9 cellular contexts compared by ENCODE assay signal in the genomic region with DNA sequence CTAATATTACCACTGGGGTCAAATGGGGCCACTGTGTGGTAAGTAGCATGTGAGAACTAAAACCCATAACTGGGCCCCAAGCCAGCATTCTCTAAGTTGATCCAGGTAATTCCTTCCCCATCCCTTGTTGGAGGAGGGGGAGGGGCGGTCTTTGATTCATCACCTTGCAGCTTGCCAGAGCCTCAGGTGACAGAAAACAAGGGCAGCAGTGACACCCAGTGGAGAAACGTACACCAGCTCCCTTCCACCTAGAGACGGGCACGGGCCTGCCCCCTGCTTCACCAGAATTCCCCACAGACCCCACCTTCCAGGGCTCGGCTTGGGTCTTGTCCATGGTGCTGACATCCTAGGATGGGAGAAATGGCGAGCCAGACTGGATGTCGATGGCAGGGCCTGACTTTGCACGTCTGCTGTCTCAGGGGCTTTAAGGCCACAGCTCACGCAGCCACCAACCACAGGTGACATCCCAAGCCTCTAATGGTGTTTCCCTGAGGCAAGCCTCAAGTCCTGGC.
DNase-seq lines count a peak whose midpoint lies in the region; ATAC-seq, FAIRE-seq and TF ChIP-seq lines count a peak whose summit lies in the region.
"Had no signal": no experiment of that assay in that cellular context is flagged by ENCODE, and none has a peak within 500 bp of the region (broad histone marks: within the 10 kb centered on the region; RNA-seq: fewer than 3 reads in every experiment).

No MANE protein-coding gene starts in this region.

- peaks cover 5 to 6% of the 10 kb centered on the region in 2 experiments for H3K4me1 Mint-ChIP-seq in H9
- H3K4me1 Mint-ChIP-seq in naive B cell = no peaks in the 10 kb centered on the region
- H3K4me1 Mint-ChIP-seq in CD14-positive monocyte = no peaks in the 10 kb centered on the region

- H4K20me1 ChIP-seq in H9 (ENCODE audit: control insufficient read depth, insufficient read depth, insufficient read length) = no peaks in the 10 kb centered on the region
- H4K20me1 ChIP-seq in H1 (replicated peaks in 1 of 2; ENCODE audit: control insufficient read depth in 1 of 2, insufficient read depth in 2 of 2, low read length in 2 of 2) = no peaks in the 10 kb centered on the region

- TF ChIP-seq POLR2A in H1 (IDR thresholded peaks at IDR 0.05; ENCODE audit: control extremely low read depth in 1 of 2, low read depth in 2 of 2, low read length in 2 of 2) = no peak

- H3K23me2 ChIP-seq in H9 (ENCODE audit: insufficient read length, low read depth, low read length, poor library complexity, severe bottlenecking) (no peaks in the 10 kb centered on the region), H1 (ENCODE audit: low read depth, low read length) (no peaks in the 10 kb centered on the region)

- no peak overlapping the region for H2BK20ac ChIP-seq in H9 (ENCODE audit: low read depth, low read length, poor library complexity, severe bottlenecking)
- H2BK20ac ChIP-seq in H1 (ENCODE audit: low read length) = no peak overlapping the region

- POLR2A ChIA-PET in H1 (lab: Charles Lee; ENCODE audit: partially characterized antibody) = interaction anchor here (0.8 to 1.5 kb wide), 4 partner anchors 55 to 88 kb away, joined by 3 to 9 read pairs (median 4); no protein-coding TSS in a partner anchor

- WGBS in H9 (ENCODE audit: extremely low coverage, insufficient read length, low lambda C conversion rate) = no CpG with 5 or more reads among the region's 9 CpGs
- 8% methylated on average over 9 of the region's 9 CpGs; no CpG with 5 or more reads in 1 of the 2 experiments for WGBS in H1 (ENCODE audit: extremely low coverage in 1 of 2, insufficient coverage in 1 of 2, insufficient read length in 1 of 2, insufficient replicate concordance in 2 of 2, low coverage in 1 of 2, low lambda C conversion rate in 2 of 2, missing lambda C conversion rate in 1 of 2), 2 experiments

- no peak overlapping the region for H3T11ph ChIP-seq in H9 (ENCODE audit: low read length)

- H3K36me3 ChIP-seq in H1 (ENCODE audit: control insufficient read depth in 2 of 4, insufficient read depth in 4 of 4, low read length in 3 of 4) = no peaks in the 10 kb centered on the region
- H3K36me3 ChIP-seq: ovary had no signal

- no peak overlapping the region for H3K18ac ChIP-seq in H9 (ENCODE audit: insufficient read length, low read depth, low read length)
- H3K18ac ChIP-seq in H1 (ENCODE audit: extremely low read depth, low read length) = no peak overlapping the region

- FAIRE-seq in H1 (lab: Jason Lieb, UNC) = peak; percentile 90

- H2BK12ac ChIP-seq in H9 (ENCODE audit: insufficient read length, low read depth, low read length) (no peak overlapping the region), H1 (ENCODE audit: low read depth, low read length) (no peak overlapping the region)

- H3K79me1 ChIP-seq in H9 (ENCODE audit: insufficient read depth, low read depth, low read length, poor library complexity, severe bottlenecking) = no peaks in the 10 kb centered on the region
- no peaks in the 10 kb centered on the region for H3K79me1 ChIP-seq in H1 (ENCODE audit: low read depth, low read length)

- H2BK5ac ChIP-seq in H9 (ENCODE audit: insufficient read length, low read length) (no peak overlapping the region), H1 (ENCODE audit: low read depth, low read length) (no peak overlapping the region)

- no peak overlapping the region for H3K27ac ChIP-seq in H9 (ENCODE audit: insufficient read length, low read depth, low read length)
- no peak overlapping the region for H3K27ac ChIP-seq in H1 (ENCODE audit: low read depth, low read length)
- H3K27ac ChIP-seq: ovary had no signal

- H4K91ac ChIP-seq in H9 (ENCODE audit: insufficient read length, low read depth, low read length) = no peak overlapping the region
- H4K91ac ChIP-seq in H1 (replicated peaks; ENCODE audit: insufficient read length, low read length) = no peak overlapping the region

- H2BK120ac ChIP-seq in H9 (ENCODE audit: low read depth, low read length, poor library complexity, severe bottlenecking) (no peak overlapping the region), H1 (replicated peaks; ENCODE audit: low read depth, low read length) (no peak overlapping the region)

- peak; percentile 99 to 100 for TF ChIP-seq RAD21 in H1 (IDR thresholded peaks at IDR 0.05 in 1 of 2, conservative IDR thresholded peaks at IDR 0.05 in 1 of 2; ENCODE audit: low read depth in 2 of 2, low read length in 2 of 2)

- H2BK15ac ChIP-seq in H9 (ENCODE audit: low read depth, low read length) (no peak overlapping the region), H1 (ENCODE audit: low read length) (no peak overlapping the region)

- DNase-seq in DMS79 (lab: John Stamatoyannopoulos, UW) (peak; percentile 83), H9 (peak; percentile 98), NCI-H1436 (lab: John Stamatoyannopoulos, UW) (peak; percentile 83), T follicular helper cell (ENCODE audit: low read depth) (peak; percentile 1), H1 (ENCODE audit: low read depth in 1 of 2, low spot score in 2 of 2) (peak; percentile 93 to 95), naive B cell (peak; percentile 7), pons (ENCODE audit: low spot score) (no peak), CD14-positive monocyte (ENCODE audit: low spot score) (no peak)

- H3K23ac ChIP-seq in H9 (ENCODE audit: insufficient read length, low read depth, low read length) = no peak overlapping the region
- no peak overlapping the region for H3K23ac ChIP-seq in H1 (ENCODE audit: insufficient read length)

- H3K9ac ChIP-seq in H9 (ENCODE audit: extremely low read depth, insufficient read length, low read length) (no peak overlapping the region), H1 (replicated peaks in 1 of 4; ENCODE audit: extremely low read depth in 1 of 4, low read depth in 3 of 4, low read length in 3 of 4) (no peak overlapping the region)

- H2AK5ac ChIP-seq in H9 (ENCODE audit: insufficient read length, low read length) = no peak overlapping the region
- no peak overlapping the region for H2AK5ac ChIP-seq in H1 (ENCODE audit: low read depth, low read length)

- H3K4ac ChIP-seq in H9 (ENCODE audit: low read depth, low read length) (no peak overlapping the region), H1 (replicated peaks; ENCODE audit: insufficient read length, low read depth, low read length) (no peak overlapping the region)

- no peak overlapping the region for H3K4me2 ChIP-seq in H9 (ENCODE audit: insufficient read depth, insufficient read length, low read length)
- no peak overlapping the region for H3K4me2 ChIP-seq in H1 (ENCODE audit: insufficient read depth in 1 of 2, low read depth in 2 of 2, low read length in 2 of 2)

- CTCF ChIA-PET in H1 (lab: Charles Lee; ENCODE audit: partially characterized antibody) = interaction anchor here (0.5 to 5.7 kb wide), 48 partner anchors 8 to 728 kb away, joined by 3 to 171 read pairs (median 4); a partner anchor contains a TSS

- H3K9me3 ChIP-seq in H9 (ENCODE audit: control insufficient read depth, low read depth, low read length) (no peaks in the 10 kb centered on the region), H1 (ENCODE audit: insufficient read depth in 2 of 2, low read depth in 1 of 2, low read length in 1 of 2) (no peaks in the 10 kb centered on the region)
- H3K9me3 ChIP-seq: ovary had no signal

- peak in 1 of 2 donors; percentile 47 for ATAC-seq in naive B cell (ENCODE audit: low read depth in 2 of 2)

- no peak overlapping the region for H3K14ac ChIP-seq in H9 (ENCODE audit: insufficient read depth, low read length)
- no peak overlapping the region for H3K14ac ChIP-seq in H1 (ENCODE audit: insufficient read length)

- H3K27ac Mint-ChIP-seq in H9 (no peak overlapping the region), naive B cell (peak overlapping the region in 1 of 6 donors; percentile 62), CD14-positive monocyte (no peak overlapping the region)

- H3K56ac ChIP-seq in H9 (ENCODE audit: insufficient read length, low read depth, low read length) = no peak overlapping the region
- no peak overlapping the region for H3K56ac ChIP-seq in H1 (replicated peaks; ENCODE audit: insufficient read length, low read depth, low read length)

- no peak overlapping the region for H4K8ac ChIP-seq in H9 (replicated peaks; ENCODE audit: insufficient read length, low read depth, low read length)
- H4K8ac ChIP-seq in H1 (ENCODE audit: extremely low read depth, insufficient read depth, low read length) = no peak overlapping the region

- H3K4me1 ChIP-seq in H9 (ENCODE audit: insufficient read depth, low read length) = no peaks in the 10 kb centered on the region; the same call in 1 of the 2 replicates
- H3K4me1 ChIP-seq in H1 (replicated peaks in 1 of 4; ENCODE audit: control insufficient read depth in 3 of 4, insufficient read depth in 4 of 4, low read length in 3 of 4) = peaks cover 0 to 4% (median 2%) of the 10 kb centered on the region in 4 experiments; a peak in 5 of 7 replicates

- TF ChIP-seq EP300 in H1 (IDR thresholded peaks at IDR 0.05; ENCODE audit: borderline replicate concordance in 1 of 2, low read depth in 2 of 2, low read length in 2 of 2) = peak in 1 of 2 experiments; percentile 32; a peak in 1 of 3 replicates

- no peak overlapping the region for H3K4me3 Mint-ChIP-seq in H9
- H3K4me3 Mint-ChIP-seq in naive B cell = no peak overlapping the region
- H3K4me3 Mint-ChIP-seq in CD14-positive monocyte = no peak overlapping the region

- intact Hi-C loops in CD14-positive monocyte (cut with micrococcal nuclease) = no loop called here

- TF ChIP-seq CTCF in H9 (conservative IDR thresholded peaks at IDR 0.05) (peak; percentile 93), H1 (IDR thresholded peaks at IDR 0.05; ENCODE audit: control extremely low read depth in 1 of 3, insufficient read depth in 1 of 3, low read depth in 1 of 3, low read length in 3 of 3) (peak; percentile 90 to 98 (median 95)), CD14-positive monocyte (IDR thresholded peaks at IDR 0.05) (no peak)

- H3K79me2 ChIP-seq in H9 (ENCODE audit: insufficient read depth, low read length) = no peaks in the 10 kb centered on the region
- no peaks in the 10 kb centered on the region for H3K79me2 ChIP-seq in H1 (ENCODE audit: control insufficient read depth in 1 of 2, insufficient read depth in 2 of 2, low read length in 2 of 2)

- H2AFZ ChIP-seq in H9 (ENCODE audit: low read length) = no peak overlapping the region
- peak overlapping the region; percentile 46; the same call in 1 of the 2 replicates for H2AFZ ChIP-seq in H1 (ENCODE audit: low read length)

- H3K36me3 Mint-ChIP-seq in H9 (ENCODE audit: insufficient read depth in 1 of 3, low read depth in 3 of 3) (no peaks in the 10 kb centered on the region), naive B cell (peaks cover 0 to 15% of the 10 kb centered on the region in 2 donors), CD14-positive monocyte (no peaks in the 10 kb centered on the region)

- no peak overlapping the region for H4K5ac ChIP-seq in H9 (ENCODE audit: insufficient read length, low read depth, low read length)
- no peak overlapping the region for H4K5ac ChIP-seq in H1 (ENCODE audit: insufficient read length, low read depth, low read length)

- peaks cover 4% of the 10 kb centered on the region for H3K27me3 Mint-ChIP-seq in H9 (ENCODE audit: low read depth)
- peaks cover 0 to 7% (median 0%) of the 10 kb centered on the region in 3 donors for H3K27me3 Mint-ChIP-seq in naive B cell
- peaks cover 0 to 3% (median 2%) of the 10 kb centered on the region in 3 donors for H3K27me3 Mint-ChIP-seq in CD14-positive monocyte (ENCODE audit: low read depth in 3 of 3)

- H3K27me3 ChIP-seq in H9 (ENCODE audit: insufficient read depth, low read length) (no peaks in the 10 kb centered on the region), H1 (replicated peaks in 1 of 4; ENCODE audit: control insufficient read depth in 3 of 4, extremely low read depth in 1 of 4, insufficient read depth in 3 of 4, low read length in 3 of 4) (no peaks in the 10 kb centered on the region)
- H3K27me3 ChIP-seq: ovary had no signal

- no peak overlapping the region for H3K4me3 ChIP-seq in H1 (ENCODE audit: extremely low read depth in 1 of 4, insufficient read depth in 2 of 4, low read depth in 3 of 4, low read length in 4 of 4)
- H3K4me3 ChIP-seq: ovary had no signal

- H3K9me3 Mint-ChIP-seq in H9 (peaks cover 3 to 4% of the 10 kb centered on the region in 2 experiments; a peak in 4 of 5 replicates), naive B cell (peaks cover 2 to 8% (median 3%) of the 10 kb centered on the region in 7 donors), CD14-positive monocyte (no peaks in the 10 kb centered on the region)

Comparison
In these comparisons a context has a peak if more than half of its experiments do, and no peak if none do; other contexts are left out.
1. DNase-seq: peak in DMS79 (single experiment), H9 (single experiment), NCI-H1436 (single experiment), T follicular helper cell (single experiment), H1 (2 of 2) and naive B cell (single experiment); none in pons (single experiment) and CD14-positive monocyte (single experiment).